Comparison of ENCODE assay signal across 12 cellular contexts in genomic region chr1:227314014-227314848, GRCh38. TPM values are rescaled to one million over a fixed set of nuclear protein-coding genes. Genes with fewer than 3 reads are reported as not detected.
DNase-seq lines count a peak whose midpoint lies in the region; ATAC-seq, FAIRE-seq and TF ChIP-seq lines count a peak whose summit lies in the region.
"Had no signal": no experiment of that assay in that cellular context is flagged by ENCODE, and none has a peak within 500 bp of the region (broad histone marks: within the 10 kb centered on the region; RNA-seq: fewer than 3 reads in every experiment).

No MANE protein-coding gene starts in this region.

- in situ Hi-C loops in K562 (cut with MboI), result no loop called here

- POLR2A ChIA-PET in K562 (lab: Yijun Ruan, JAX), result interaction anchor here (0.8 to 0.9 kb wide), 3 partner anchors 11 to 17 kb away, joined by 3 to 4 read pairs (median 3); no protein-coding TSS in a partner anchor

- H3K9me1 ChIP-seq in K562 (ENCODE audit: control insufficient read depth, insufficient read depth, low read length), result no peaks in the 10 kb centered on the region

- TF ChIP-seq EP300 in K562 (IDR thresholded peaks at IDR 0.05; ENCODE audit: low read length) (peak; percentile 20; the same call in 1 of the 2 replicates), stomach (IDR thresholded peaks at IDR 0.05) (no peak)

- no peaks in the 10 kb centered on the region for H3K27me3 ChIP-seq in K562 (ENCODE audit: control insufficient read depth in 2 of 2, insufficient read depth in 2 of 2, low read length in 2 of 2)
- H3K27me3 ChIP-seq in stomach, result peaks cover 0 to 14% (median 0%) of the 10 kb centered on the region in 3 donors

- H3K36me3 ChIP-seq in K562 (ENCODE audit: control insufficient read depth, insufficient read depth, low read length) (peaks cover 14% of the 10 kb centered on the region; the same call in 1 of the 3 replicates), stomach (no peaks in the 10 kb centered on the region)

- H3K4me3 ChIP-seq in HFF-Myc (replicated peaks; ENCODE audit: low read depth, low read length) (peak overlapping the region; percentile 84), K562 (peak overlapping the region; percentile 77), iPS-11a (ENCODE audit: low read depth, low read length) (peak overlapping the region; percentile 81), stomach (peak overlapping the region; percentile 75 to 87 (median 82))

- H3K4me1 ChIP-seq in K562 (replicated peaks in 1 of 2; ENCODE audit: control insufficient read depth in 2 of 2, insufficient read depth in 2 of 2, low read length in 2 of 2) (peaks cover 19 to 30% of the 10 kb centered on the region in 2 experiments), stomach (peaks cover 12 to 48% (median 38%) of the 10 kb centered on the region in 4 donors)

- no peaks in the 10 kb centered on the region; the same call in 1 of the 2 replicates for H4K20me1 ChIP-seq in K562 (replicated peaks; ENCODE audit: control insufficient read depth, insufficient read depth, low read length)

- H3K79me2 ChIP-seq in K562 (ENCODE audit: control insufficient read depth, insufficient read depth, low read length), result peaks cover 93% of the 10 kb centered on the region

- intact Hi-C loops in K562 (cut with micrococcal nuclease), result loop anchor here (2.0 to 10.0 kb wide), 4 partner anchors 52 to 369 kb away; partner anchors contain the start of gene COQ8A
- intact Hi-C loops in stomach (cut with DNase I; ENCODE audit: low total_unique reads), result no loop called here

- no peak overlapping the region for H2AFZ ChIP-seq in K562 (ENCODE audit: low read depth, low read length)

- no peak for TF ChIP-seq POLR2A in K562 (conservative IDR thresholded peaks at IDR 0.05)
- no peak for TF ChIP-seq POLR2A in stomach (IDR thresholded peaks at IDR 0.05)

- ATAC-seq in K562 (no peak), GM18873 (IDR thresholded peaks at IDR 0.05; ENCODE audit: low FRiP score, unreplicated experiment) (no peak), HG03159 (IDR thresholded peaks at IDR 0.05; ENCODE audit: unreplicated experiment) (no peak)
- ATAC-seq: activated CD8-positive, alpha-beta memory T cell treated with anti-CD3 and anti-CD28 coated beads, Interleukin-2, amount 10 ng/mL, durations not matched to agents 7 days and 5 days had no signal

- TF ChIP-seq RAD21 in K562 (CRISPR knock-in tag; conservative IDR thresholded peaks at IDR 0.05 in 1 of 2, IDR thresholded peaks at IDR 0.05 in 1 of 2), result no peak

- no TSS peak for BruUV-seq in K562 (replicated peaks; lab: Mats Ljungman, UMichigan)

- no peaks in the 10 kb centered on the region for H3K9me3 ChIP-seq in K562 (replicated peaks; ENCODE audit: control insufficient read depth, insufficient read depth, low read depth, low read length)
- no peaks in the 10 kb centered on the region for H3K9me3 ChIP-seq in stomach

- WGBS in K562 (ENCODE audit: insufficient coverage, low coverage, missing lambda C conversion rate), result under 1% methylated on average over 6 of the region's 6 CpGs
- 21 to 39% (median 30%) methylated on average over 6 of the region's 6 CpGs for WGBS in stomach, 5 donors

- H3K27ac ChIP-seq in K562 (ENCODE audit: extremely low read depth, low read depth, low read length) (peak overlapping the region; percentile 24; the same call in 2 of the 3 replicates), stomach (peak overlapping the region in 2 of 5 donors; percentile 92 to 98)

- peak overlapping the region in 1 of 2 experiments; percentile 81; a peak in 2 of 4 replicates for H3K9ac ChIP-seq in K562 (ENCODE audit: insufficient read depth in 1 of 2, low read depth in 2 of 2, low read length in 2 of 2)

- FAIRE-seq in K562 (lab: Jason Lieb, UNC), result no peak

- peak overlapping the region; percentile 39 for H3K4me2 ChIP-seq in K562 (ENCODE audit: insufficient read depth, low read length)

- TF ChIP-seq CTCF in HFF-Myc (IDR thresholded peaks at IDR 0.05; ENCODE audit: low read depth, low read length, missing control alignments), result no peak
- TF ChIP-seq CTCF in K562 (IDR thresholded peaks at IDR 0.05 in 2 of 3, conservative IDR thresholded peaks at IDR 0.05 in 1 of 3; ENCODE audit: insufficient read depth in 2 of 3, low read depth in 1 of 3, low read length in 3 of 3), result no peak
- no peak for TF ChIP-seq CTCF in stomach (IDR thresholded peaks at IDR 0.05)

- CTCF ChIA-PET in K562 (lab: Yijun Ruan, JAX; ENCODE audit: low intra/inter-chr PET ratio), result no interaction called here

- no peak for DNase-seq in HFF-Myc (ENCODE audit: extremely low read depth, low read depth)
- no peak for DNase-seq in K562 (ENCODE audit: extremely low read depth in 1 of 4, low spot score in 3 of 4)
- no peak for DNase-seq in stomach
- no peak for DNase-seq in mucosa of gallbladder (ENCODE audit: low spot score)
- DNase-seq in activated gamma-delta T cell (lab: John Stamatoyannopoulos, UW), result no peak
- DNase-seq: activated CD8-positive, alpha-beta memory T cell treated with anti-CD3 and anti-CD28 coated beads, Interleukin-2, amount 10 ng/mL, durations not matched to agents 7 days and 5 days; mesendoderm; NCI-H1436; SIG-M5 had no signal

TF ChIP-seq in K562, 482 proteins besides CTCF, POLR2A, EP300 and RAD21 (continues in another document):
- no peak for TF ChIP-seq ZNF175 (CRISPR knock-in tag; IDR thresholded peaks at IDR 0.05; ENCODE audit: low read depth)
- no peak for TF ChIP-seq CBX1 (IDR thresholded peaks at IDR 0.05; ENCODE audit: low read depth)
- TF ChIP-seq STAT5A (IDR thresholded peaks at IDR 0.05; ENCODE audit: borderline replicate concordance, low read length), result no peak
- no peak for TF ChIP-seq HDAC6 (IDR thresholded peaks at IDR 0.05; ENCODE audit: low read depth, low read length)
- no peak for TF ChIP-seq FOS (IDR thresholded peaks at IDR 0.05; ENCODE audit: extremely low read depth, insufficient read length)
- TF ChIP-seq ZNF695 (CRISPR knock-in tag; IDR thresholded peaks at IDR 0.05), result no peak
- TF ChIP-seq DACH1 (IDR thresholded peaks at IDR 0.05; ENCODE audit: partially characterized antibody), result peak; percentile 80
- TF ChIP-seq E2F5 (CRISPR knock-in tag; IDR thresholded peaks at IDR 0.05), result no peak
- no peak for TF ChIP-seq NONO (IDR thresholded peaks at IDR 0.05; ENCODE audit: low read depth in 2 of 2, low read length in 1 of 2)
- peak; percentile 95 for TF ChIP-seq ZNF316 (IDR thresholded peaks at IDR 0.05)
- no peak for TF ChIP-seq BRCA1 (IDR thresholded peaks at IDR 0.05)
- TF ChIP-seq BRCA1 (CRISPR knock-in tag; IDR thresholded peaks at IDR 0.05), result no peak
- no peak for TF ChIP-seq HMG20B (CRISPR knock-in tag; IDR thresholded peaks at IDR 0.05)
- TF ChIP-seq ZNF212 (CRISPR knock-in tag; IDR thresholded peaks at IDR 0.05), result no peak
- TF ChIP-seq ZBED1 (IDR thresholded peaks at IDR 0.05), result no peak
- TF ChIP-seq KDM5B (IDR thresholded peaks at IDR 0.05; ENCODE audit: insufficient replicate concordance, low read depth, low read length), result no peak
- no peak for TF ChIP-seq MCM7 (IDR thresholded peaks at IDR 0.05)
- TF ChIP-seq NR0B1 (IDR thresholded peaks at IDR 0.05; ENCODE audit: partially characterized antibody), result no peak
- peak; percentile 21; the same call in 1 of the 2 replicates for TF ChIP-seq ZFX (CRISPR knock-in tag; IDR thresholded peaks at IDR 0.05)
- no peak for TF ChIP-seq ZSCAN29 (IDR thresholded peaks at IDR 0.05)
- peak; percentile 43; the same call in 1 of the 2 replicates for TF ChIP-seq MAFK (IDR thresholded peaks at IDR 0.05; ENCODE audit: low read length)
- TF ChIP-seq CAMTA2 (CRISPR knock-in tag; conservative IDR thresholded peaks at IDR 0.05), result no peak
- TF ChIP-seq MCM2 (IDR thresholded peaks at IDR 0.05; ENCODE audit: low read depth), result no peak

RNA-seq across cellular contexts. Expression of gene CDC42BPA, which starts 4.1 kb away (rescaled TPM):
- total RNA-seq in K562 (2011; cell fraction: chromatin; rRNA removed; ENCODE audit: low replicate concordance), result 57.9 and 301 TPM in 2 replicates
- total RNA-seq in K562 (2011; cell fraction: nucleolus; rRNA removed), result 30.5 and 47.2 TPM in 2 replicates
- total RNA-seq in K562 (2011; cell fraction: nucleoplasm; rRNA removed), result 88.9 and 189 TPM in 2 replicates
- total RNA-seq in K562 (2014; rRNA removed) (41.1 and 57.4 TPM in 2 replicates), K562 (2014; rRNA removed; fragmentation: Illumina TruSeq; extraction: Trizol) (69.8 and 76.9 TPM in 2 replicates), K562 (2015; rRNA removed; fragmentation: Illumina TruSeq; extraction: Trizol) (73.9 and 77.5 TPM in 2 replicates), K562 (2021) (49.8 and 54.9 TPM in 2 replicates), stomach (100 to 1,000 TPM in 2 of 5 donors, 10 to 100 TPM in 3; 57.1 to 198 (median 89.2) TPM), mucosa of gallbladder (54.7 TPM)
- polyA plus RNA-seq in K562 (2011; rRNA removed) (27.7 and 44.1 TPM in 2 replicates), K562 (2014; fragmentation: Illumina TruSeq; extraction: Trizol) (31.6 and 34.5 TPM in 2 replicates), K562 (2014; fragmentation: Nextera tagmentation; extraction: Ambion mirVana) (10 to 100 TPM in 1 of 2 experiments, 1 to 10 TPM in 1; 8.0 to 52.1 TPM), K562 (2014; rRNA removed) (27.0 and 27.4 TPM in 2 replicates), stomach (10 to 100 TPM in 1 of 3 donors, 1 to 10 TPM in 2; 6.2 to 11.6 (median 9.4) TPM)
- polyA plus RNA-seq in K562 (2011; cell fraction: cytosol; rRNA removed), result 16.9 and 17.7 TPM in 2 replicates
- polyA plus RNA-seq in K562 (2011; cell fraction: nucleus; rRNA removed), result 29.4 and 39.0 TPM in 2 replicates
- 25.7 and 29.0 TPM in 2 replicates for polyA plus RNA-seq in K562 (2012)
- polyA minus RNA-seq in K562 (2011; rRNA and poly(A)+ RNA removed), result 164 and 196 TPM in 2 replicates
- polyA minus RNA-seq in K562 (2011; cell fraction: cytosol; rRNA and poly(A)+ RNA removed), result 34.5 and 62.7 TPM in 2 replicates
- 138 and 164 TPM in 2 replicates for polyA minus RNA-seq in K562 (2011; cell fraction: nucleus; rRNA and poly(A)+ RNA removed)
